Comparison of ENCODE assay signal across 1 cellular context in genomic region chr17:64216385-64217248, GRCh38.
TF ChIP-seq lines count a peak whose summit lies in the region.

No MANE protein-coding gene starts in this region.

TF ChIP-seq in K562, 482 proteins besides CTCF, POLR2A, EP300 and RAD21 (continued from another document and continues in another):
- TF ChIP-seq CTCFL (IDR thresholded peaks at IDR 0.05; ENCODE audit: borderline replicate concordance, insufficient read depth, low read depth, low read length, poor library complexity, severe bottlenecking) (peak; percentile 63), KLF16 (IDR thresholded peaks at IDR 0.05) (no peak), COPS2 (conservative IDR thresholded peaks at IDR 0.05) (no peak), ZNF592 (IDR thresholded peaks at IDR 0.05) (peak; percentile 81), CBFA2T3 (IDR thresholded peaks at IDR 0.05) (peak; percentile 68), SMARCE1 (IDR thresholded peaks at IDR 0.05) (0 out of 2 replicates have a peak, but pooled peaks have one; percentile 50), POLR2AphosphoS5 (IDR thresholded peaks at IDR 0.05; ENCODE audit: control insufficient read depth, insufficient read depth, low read depth, low read length) (peak; percentile 41; the same call in 1 of the 2 replicates), JUND (IDR thresholded peaks at IDR 0.05; ENCODE audit: borderline replicate concordance, low read depth, low read length) (no peak), JUND (tag; IDR thresholded peaks at IDR 0.05; ENCODE audit: borderline replicate concordance, low read depth, low read length) (0 out of 3 replicates have a peak, but pooled peaks have one; percentile 8), PHF20 (IDR thresholded peaks at IDR 0.05; ENCODE audit: partially characterized antibody) (peak; percentile 31), SREBF2 (CRISPR knock-in tag; IDR thresholded peaks at IDR 0.05) (no peak), POLR2G (IDR thresholded peaks at IDR 0.05; ENCODE audit: low read depth, low read length) (no peak), SMARCA4 (IDR thresholded peaks at IDR 0.05) (peak; percentile 27; the same call in 1 of the 2 replicates), CBX3 (IDR thresholded peaks at IDR 0.05; ENCODE audit: borderline replicate concordance in 1 of 2, low read length in 2 of 2) (no peak), E2F6 (IDR thresholded peaks at IDR 0.05; ENCODE audit: borderline replicate concordance in 1 of 2, extremely low read depth in 1 of 2, insufficient read depth in 1 of 2, insufficient read length in 1 of 2, low read depth in 1 of 2, low read length in 1 of 2, poor library complexity in 1 of 2, severe bottlenecking in 1 of 2) (no peak), VEZF1 (CRISPR knock-in tag; IDR thresholded peaks at IDR 0.05) (no peak), MEF2A (IDR thresholded peaks at IDR 0.05; ENCODE audit: control insufficient read depth, low read depth, low read length) (no peak), ZFX (CRISPR knock-in tag; IDR thresholded peaks at IDR 0.05) (peak; percentile 86), ARID1B (IDR thresholded peaks at IDR 0.05) (peak; percentile 44; the same call in 1 of the 2 replicates), MTA3 (IDR thresholded peaks at IDR 0.05; ENCODE audit: borderline replicate concordance) (0 out of 2 replicates have a peak, but pooled peaks have one; percentile 28), ATF4 (CRISPR knock-in tag; IDR thresholded peaks at IDR 0.05) (no peak), ZNF407 (IDR thresholded peaks at IDR 0.05; ENCODE audit: low read depth) (no peak), CREM (IDR thresholded peaks at IDR 0.05; ENCODE audit: low read depth) (peak; percentile 4; the same call in 1 of the 2 replicates), NCOR1 (IDR thresholded peaks at IDR 0.05) (peak; percentile 17; the same call in 1 of the 2 replicates), RUNX1 (IDR thresholded peaks at IDR 0.05; ENCODE audit: low read depth) (no peak), ZBTB1 (CRISPR knock-in tag; IDR thresholded peaks at IDR 0.05; ENCODE audit: borderline replicate concordance, low read depth) (no peak), GTF2E2 (tag; IDR thresholded peaks at IDR 0.05) (no peak), MTA2 (IDR thresholded peaks at IDR 0.05; ENCODE audit: low read depth) (no peak), ZBTB9 (CRISPR knock-in tag; IDR thresholded peaks at IDR 0.05) (no peak), TCF3 (CRISPR knock-in tag; IDR thresholded peaks at IDR 0.05) (peak; percentile 47; the same call in 1 of the 2 replicates), GABPB2 (CRISPR knock-in tag; conservative IDR thresholded peaks at IDR 0.05) (no peak), ZNF79 (CRISPR knock-in tag; IDR thresholded peaks at IDR 0.05; ENCODE audit: low read depth) (no peak), L3MBTL2 (IDR thresholded peaks at IDR 0.05) (peak; percentile 28; the same call in 1 of the 2 replicates), HDAC1 (IDR thresholded peaks at IDR 0.05) (peak in 1 of 2 experiments; percentile 19; a peak in 1 of 4 replicates), MAFF (IDR thresholded peaks at IDR 0.05; ENCODE audit: low read length) (no peak), NFIC (IDR thresholded peaks at IDR 0.05) (peak; percentile 81), CBFB (CRISPR knock-in tag; IDR thresholded peaks at IDR 0.05) (0 out of 2 replicates have a peak, but pooled peaks have one; percentile 53), FOXK2 (conservative IDR thresholded peaks at IDR 0.05 in 1 of 2, IDR thresholded peaks at IDR 0.05 in 1 of 2; ENCODE audit: low read depth in 2 of 2) (peak in 1 of 2 experiments; percentile 40; a peak in 1 of 4 replicates), NR2F6 (CRISPR knock-in tag; IDR thresholded peaks at IDR 0.05) (no peak), MAX (CRISPR knock-in tag; IDR thresholded peaks at IDR 0.05) (peak; percentile 59; the same call in 1 of the 2 replicates), RBFOX2 (IDR thresholded peaks at IDR 0.05; ENCODE audit: low read depth, low read length) (0 out of 2 replicates have a peak, but pooled peaks have one; percentile 28), HDGF (IDR thresholded peaks at IDR 0.05) (peak; percentile 28; the same call in 1 of the 2 replicates), GTF2B (IDR thresholded peaks at IDR 0.05; ENCODE audit: extremely low read depth, insufficient read length) (no peak), DPF2 (IDR thresholded peaks at IDR 0.05) (peak; percentile 25; the same call in 1 of the 2 replicates), KLF13 (tag; IDR thresholded peaks at IDR 0.05; ENCODE audit: borderline replicate concordance, low read depth) (no peak)
